ENCODE assay signal across 1 cellular context in the genomic region with DNA sequence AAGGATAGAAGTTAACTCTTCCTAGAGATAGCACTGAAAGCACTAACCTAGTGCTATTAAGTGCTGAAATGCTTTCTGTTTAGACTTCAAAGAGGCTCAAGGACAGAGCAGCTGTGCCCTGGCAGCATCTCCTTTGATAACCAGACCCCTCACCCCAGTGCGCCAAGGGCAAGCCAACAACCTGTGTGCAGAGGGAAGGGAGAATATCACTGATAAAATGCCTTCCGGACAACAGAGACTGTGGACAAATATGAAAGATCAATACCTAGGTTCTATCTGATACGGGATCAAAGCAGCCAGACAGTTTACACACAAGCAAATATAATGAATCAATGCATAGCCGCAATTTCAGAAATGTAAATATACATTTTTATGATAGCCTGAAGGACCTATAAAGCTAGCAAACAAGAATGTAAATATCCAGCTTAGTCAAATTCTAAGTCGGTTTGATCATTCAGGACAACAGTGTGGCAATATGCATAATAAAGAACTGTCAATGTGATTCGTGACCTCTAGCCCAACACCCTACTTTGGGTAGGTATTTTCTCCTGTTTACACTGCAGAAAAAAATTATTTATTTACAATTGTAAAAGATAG.
TF ChIP-seq lines count a peak whose summit lies in the region.

No MANE protein-coding gene starts in this region.

TF ChIP-seq in HepG2, 621 proteins besides CTCF, POLR2A, EP300 and RAD21 (continued from another document and continues in another):
- no peak for TF ChIP-seq ELK4 (CRISPR knock-in tag; IDR thresholded peaks at IDR 0.05; ENCODE audit: borderline replicate concordance)
- TF ChIP-seq TCF7L2 (IDR thresholded peaks at IDR 0.05; ENCODE audit: low read depth, low read length), result peak; percentile 100
- TF ChIP-seq, protein P1, sequence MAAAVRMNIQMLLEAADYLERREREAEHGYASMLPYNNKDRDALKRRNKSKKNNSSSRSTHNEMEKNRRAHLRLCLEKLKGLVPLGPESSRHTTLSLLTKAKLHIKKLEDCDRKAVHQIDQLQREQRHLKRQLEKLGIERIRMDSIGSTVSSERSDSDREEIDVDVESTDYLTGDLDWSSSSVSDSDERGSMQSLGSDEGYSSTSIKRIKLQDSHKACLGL (CRISPR knock-in tag; IDR thresholded peaks at IDR 0.05), result no peak
- peak; percentile 24; the same call in 1 of the 2 replicates for TF ChIP-seq ZSCAN12 (CRISPR knock-in tag; IDR thresholded peaks at IDR 0.05)
- TF ChIP-seq ZNF780A (CRISPR knock-in tag; IDR thresholded peaks at IDR 0.05), result peak; percentile 96
- TF ChIP-seq BORCS8-MEF2B (CRISPR knock-in tag; IDR thresholded peaks at IDR 0.05), result peak; percentile 92
- peak; percentile 80 for TF ChIP-seq ATF7 (IDR thresholded peaks at IDR 0.05)
- peak; percentile 95 for TF ChIP-seq ATF7 (CRISPR knock-in tag; IDR thresholded peaks at IDR 0.05)
- peak; percentile 95 for TF ChIP-seq SP5 (CRISPR knock-in tag; IDR thresholded peaks at IDR 0.05; ENCODE audit: borderline replicate concordance, low read depth)
- TF ChIP-seq, protein P2, sequence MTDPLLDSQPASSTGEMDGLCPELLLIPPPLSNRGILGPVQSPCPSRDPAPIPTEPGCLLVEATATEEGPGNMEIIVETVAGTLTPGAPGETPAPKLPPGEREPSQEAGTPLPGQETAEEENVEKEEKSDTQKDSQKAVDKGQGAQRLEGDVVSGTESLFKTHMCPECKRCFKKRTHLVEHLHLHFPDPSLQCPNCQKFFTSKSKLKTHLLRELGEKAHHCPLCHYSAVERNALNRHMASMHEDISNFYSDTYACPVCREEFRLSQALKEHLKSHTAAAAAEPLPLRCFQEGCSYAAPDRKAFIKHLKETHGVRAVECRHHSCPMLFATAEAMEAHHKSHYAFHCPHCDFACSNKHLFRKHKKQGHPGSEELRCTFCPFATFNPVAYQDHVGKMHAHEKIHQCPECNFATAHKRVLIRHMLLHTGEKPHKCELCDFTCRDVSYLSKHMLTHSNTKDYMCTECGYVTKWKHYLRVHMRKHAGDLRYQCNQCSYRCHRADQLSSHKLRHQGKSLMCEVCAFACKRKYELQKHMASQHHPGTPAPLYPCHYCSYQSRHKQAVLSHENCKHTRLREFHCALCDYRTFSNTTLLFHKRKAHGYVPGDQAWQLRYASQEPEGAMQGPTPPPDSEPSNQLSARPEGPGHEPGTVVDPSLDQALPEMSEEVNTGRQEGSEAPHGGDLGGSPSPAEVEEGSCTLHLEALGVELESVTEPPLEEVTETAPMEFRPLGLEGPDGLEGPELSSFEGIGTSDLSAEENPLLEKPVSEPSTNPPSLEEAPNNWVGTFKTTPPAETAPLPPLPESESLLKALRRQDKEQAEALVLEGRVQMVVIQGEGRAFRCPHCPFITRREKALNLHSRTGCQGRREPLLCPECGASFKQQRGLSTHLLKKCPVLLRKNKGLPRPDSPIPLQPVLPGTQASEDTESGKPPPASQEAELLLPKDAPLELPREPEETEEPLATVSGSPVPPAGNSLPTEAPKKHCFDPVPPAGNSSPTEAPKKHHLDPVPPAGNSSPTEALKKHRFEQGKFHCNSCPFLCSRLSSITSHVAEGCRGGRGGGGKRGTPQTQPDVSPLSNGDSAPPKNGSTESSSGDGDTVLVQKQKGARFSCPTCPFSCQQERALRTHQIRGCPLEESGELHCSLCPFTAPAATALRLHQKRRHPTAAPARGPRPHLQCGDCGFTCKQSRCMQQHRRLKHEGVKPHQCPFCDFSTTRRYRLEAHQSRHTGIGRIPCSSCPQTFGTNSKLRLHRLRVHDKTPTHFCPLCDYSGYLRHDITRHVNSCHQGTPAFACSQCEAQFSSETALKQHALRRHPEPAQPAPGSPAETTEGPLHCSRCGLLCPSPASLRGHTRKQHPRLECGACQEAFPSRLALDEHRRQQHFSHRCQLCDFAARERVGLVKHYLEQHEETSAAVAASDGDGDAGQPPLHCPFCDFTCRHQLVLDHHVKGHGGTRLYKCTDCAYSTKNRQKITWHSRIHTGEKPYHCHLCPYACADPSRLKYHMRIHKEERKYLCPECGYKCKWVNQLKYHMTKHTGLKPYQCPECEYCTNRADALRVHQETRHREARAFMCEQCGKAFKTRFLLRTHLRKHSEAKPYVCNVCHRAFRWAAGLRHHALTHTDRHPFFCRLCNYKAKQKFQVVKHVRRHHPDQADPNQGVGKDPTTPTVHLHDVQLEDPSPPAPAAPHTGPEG (CRISPR knock-in tag; IDR thresholded peaks at IDR 0.05), result no peak
- TF ChIP-seq ATF1 (CRISPR knock-in tag; IDR thresholded peaks at IDR 0.05), result peak; percentile 91
- 0 out of 2 replicates have a peak, but pooled peaks have one; percentile 70 for TF ChIP-seq ZNF17 (CRISPR knock-in tag; IDR thresholded peaks at IDR 0.05)
- peak; percentile 83; the same call in 1 of the 2 replicates for TF ChIP-seq AHR (CRISPR knock-in tag; IDR thresholded peaks at IDR 0.05)
- TF ChIP-seq FOXO4 (CRISPR knock-in tag; conservative IDR thresholded peaks at IDR 0.05), result no peak
- peak; percentile 93 for TF ChIP-seq RFXAP (CRISPR knock-in tag; IDR thresholded peaks at IDR 0.05; ENCODE audit: borderline replicate concordance)
- TF ChIP-seq, protein P3, sequence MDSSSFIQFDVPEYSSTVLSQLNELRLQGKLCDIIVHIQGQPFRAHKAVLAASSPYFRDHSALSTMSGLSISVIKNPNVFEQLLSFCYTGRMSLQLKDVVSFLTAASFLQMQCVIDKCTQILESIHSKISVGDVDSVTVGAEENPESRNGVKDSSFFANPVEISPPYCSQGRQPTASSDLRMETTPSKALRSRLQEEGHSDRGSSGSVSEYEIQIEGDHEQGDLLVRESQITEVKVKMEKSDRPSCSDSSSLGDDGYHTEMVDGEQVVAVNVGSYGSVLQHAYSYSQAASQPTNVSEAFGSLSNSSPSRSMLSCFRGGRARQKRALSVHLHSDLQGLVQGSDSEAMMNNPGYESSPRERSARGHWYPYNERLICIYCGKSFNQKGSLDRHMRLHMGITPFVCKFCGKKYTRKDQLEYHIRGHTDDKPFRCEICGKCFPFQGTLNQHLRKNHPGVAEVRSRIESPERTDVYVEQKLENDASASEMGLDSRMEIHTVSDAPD (CRISPR knock-in tag; IDR thresholded peaks at IDR 0.05), result peak; percentile 96
- TF ChIP-seq CREM (IDR thresholded peaks at IDR 0.05), result peak; percentile 100
- no peak for TF ChIP-seq CREM (CRISPR knock-in tag; IDR thresholded peaks at IDR 0.05)
- peak; percentile 55 for TF ChIP-seq YY1 (IDR thresholded peaks at IDR 0.05; ENCODE audit: insufficient read depth, insufficient replicate concordance, low read depth, low read length)
- peak; percentile 36; the same call in 1 of the 2 replicates for TF ChIP-seq SIN3B (IDR thresholded peaks at IDR 0.05; ENCODE audit: low read length)
- TF ChIP-seq, protein P4, sequence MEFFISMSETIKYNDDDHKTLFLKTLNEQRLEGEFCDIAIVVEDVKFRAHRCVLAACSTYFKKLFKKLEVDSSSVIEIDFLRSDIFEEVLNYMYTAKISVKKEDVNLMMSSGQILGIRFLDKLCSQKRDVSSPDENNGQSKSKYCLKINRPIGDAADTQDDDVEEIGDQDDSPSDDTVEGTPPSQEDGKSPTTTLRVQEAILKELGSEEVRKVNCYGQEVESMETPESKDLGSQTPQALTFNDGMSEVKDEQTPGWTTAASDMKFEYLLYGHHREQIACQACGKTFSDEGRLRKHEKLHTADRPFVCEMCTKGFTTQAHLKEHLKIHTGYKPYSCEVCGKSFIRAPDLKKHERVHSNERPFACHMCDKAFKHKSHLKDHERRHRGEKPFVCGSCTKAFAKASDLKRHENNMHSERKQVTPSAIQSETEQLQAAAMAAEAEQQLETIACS (CRISPR knock-in tag; IDR thresholded peaks at IDR 0.05), result no peak
- peak; percentile 99 for TF ChIP-seq BRF2 (CRISPR knock-in tag; IDR thresholded peaks at IDR 0.05)
- peak; percentile 91 for TF ChIP-seq KDM3A (CRISPR knock-in tag; IDR thresholded peaks at IDR 0.05; ENCODE audit: low read depth)
- TF ChIP-seq, protein P5, sequence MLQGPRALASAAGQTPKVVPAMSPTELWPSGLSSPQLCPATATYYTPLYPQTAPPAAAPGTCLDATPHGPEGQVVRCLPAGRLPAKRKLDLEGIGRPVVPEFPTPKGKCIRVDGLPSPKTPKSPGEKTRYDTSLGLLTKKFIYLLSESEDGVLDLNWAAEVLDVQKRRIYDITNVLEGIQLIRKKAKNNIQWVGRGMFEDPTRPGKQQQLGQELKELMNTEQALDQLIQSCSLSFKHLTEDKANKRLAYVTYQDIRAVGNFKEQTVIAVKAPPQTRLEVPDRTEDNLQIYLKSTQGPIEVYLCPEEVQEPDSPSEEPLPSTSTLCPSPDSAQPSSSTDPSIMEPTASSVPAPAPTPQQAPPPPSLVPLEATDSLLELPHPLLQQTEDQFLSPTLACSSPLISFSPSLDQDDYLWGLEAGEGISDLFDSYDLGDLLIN (CRISPR knock-in tag; IDR thresholded peaks at IDR 0.05; ENCODE audit: borderline replicate concordance), result peak; percentile 89
- no peak for TF ChIP-seq ZNF234 (CRISPR knock-in tag; conservative IDR thresholded peaks at IDR 0.05)
- peak; percentile 100 for TF ChIP-seq PITX1 (CRISPR knock-in tag; IDR thresholded peaks at IDR 0.05)
- TF ChIP-seq SMC3 (IDR thresholded peaks at IDR 0.05; ENCODE audit: low read length), result peak; percentile 40; the same call in 1 of the 2 replicates
- TF ChIP-seq KDM6A (CRISPR knock-in tag; IDR thresholded peaks at IDR 0.05; ENCODE audit: low read depth), result peak; percentile 97
- TF ChIP-seq ZNF446 (CRISPR knock-in tag; IDR thresholded peaks at IDR 0.05), result no peak
- TF ChIP-seq POGZ (CRISPR knock-in tag; IDR thresholded peaks at IDR 0.05), result peak; percentile 96
- no peak for TF ChIP-seq PRDM15 (CRISPR knock-in tag; IDR thresholded peaks at IDR 0.05)
- TF ChIP-seq KDM5A (IDR thresholded peaks at IDR 0.05; ENCODE audit: borderline replicate concordance, low read length), result no peak; the same call in 1 of the 2 replicates
- peak; percentile 83; the same call in 1 of the 2 replicates for TF ChIP-seq HNRNPUL1 (IDR thresholded peaks at IDR 0.05; ENCODE audit: low read depth, low read length)
- TF ChIP-seq ZBTB21 (CRISPR knock-in tag; IDR thresholded peaks at IDR 0.05), result 0 out of 2 replicates have a peak, but pooled peaks have one; percentile 69
- no peak for TF ChIP-seq ZNF660 (CRISPR knock-in tag; IDR thresholded peaks at IDR 0.05; ENCODE audit: borderline replicate concordance, low read depth)
- no peak for TF ChIP-seq ZNF282 (IDR thresholded peaks at IDR 0.05; ENCODE audit: partially characterized antibody)
- TF ChIP-seq PPARG (CRISPR knock-in tag; conservative IDR thresholded peaks at IDR 0.05), result peak; percentile 94
- TF ChIP-seq ZNF777 (CRISPR knock-in tag; IDR thresholded peaks at IDR 0.05), result no peak
- TF ChIP-seq DNMT1 (CRISPR knock-in tag; IDR thresholded peaks at IDR 0.05), result no peak
- TF ChIP-seq ZNF530 (CRISPR knock-in tag; IDR thresholded peaks at IDR 0.05; ENCODE audit: low read depth), result no peak
- TF ChIP-seq MYC (CRISPR knock-in tag; IDR thresholded peaks at IDR 0.05; ENCODE audit: borderline replicate concordance), result peak; percentile 86; the same call in 1 of the 2 replicates
- TF ChIP-seq MIER3 (CRISPR knock-in tag; IDR thresholded peaks at IDR 0.05; ENCODE audit: borderline replicate concordance), result peak; percentile 99
